Comparison of ENCODE assay signal across 23 cellular contexts in the genomic region with DNA sequence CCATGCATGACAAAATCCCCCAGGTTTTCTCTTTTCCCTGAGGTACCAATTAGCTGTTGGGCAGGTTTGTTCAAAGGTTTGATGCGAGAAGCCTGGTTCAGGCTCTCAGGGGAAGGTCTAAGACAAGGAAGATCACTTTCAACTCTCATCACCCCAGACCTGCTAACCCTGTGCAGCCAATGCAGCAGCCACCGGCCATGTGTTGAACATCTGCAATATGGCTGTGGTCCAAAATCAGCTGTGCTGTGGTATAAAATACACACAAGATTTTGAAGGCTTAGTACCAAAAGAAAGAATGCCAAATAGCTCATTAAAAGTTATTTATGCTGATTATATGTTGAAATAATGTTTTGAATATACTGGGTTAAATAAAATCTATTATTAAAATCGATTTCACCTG. TPM values are rescaled to one million over a fixed set of nuclear protein-coding genes. Genes with fewer than 3 reads are reported as not detected.
DNase-seq lines count a peak whose midpoint lies in the region; ATAC-seq, FAIRE-seq and TF ChIP-seq lines count a peak whose summit lies in the region.
"Had no signal": no experiment of that assay in that cellular context is flagged by ENCODE, and none has a peak within 500 bp of the region (broad histone marks: within the 10 kb centered on the region; RNA-seq: fewer than 3 reads in every experiment).

No MANE protein-coding gene starts in this region.

- H3K36me3 ChIP-seq in small intestine (ENCODE audit: control insufficient read depth in 2 of 2, insufficient read depth in 2 of 2, low read length in 2 of 2): peaks cover 0 to 3% of the 10 kb centered on the region in 2 donors
- H3K36me3 ChIP-seq in upper lobe of left lung: peaks cover 0 to 3% (median 0%) of the 10 kb centered on the region in 4 donors
- H3K36me3 ChIP-seq: lower lobe of right lung, MG63, upper lobe of right lung had no signal

- no peak for FAIRE-seq in small intestine (lab: Jason Lieb, UNC)
- FAIRE-seq: frontal cortex, keratinocyte had no signal

- H3K9me3 ChIP-seq in small intestine (ENCODE audit: control insufficient read depth, low read depth) (no peaks in the 10 kb centered on the region), upper lobe of left lung (no peaks in the 10 kb centered on the region)
- H3K9me3 ChIP-seq: ascending aorta, lower lobe of right lung, MG63, mucosa of descending colon, upper lobe of right lung had no signal

- 63 to 75% (median 67%) methylated on average over 3 of the region's 3 CpGs for WGBS in small intestine, 3 donors
- WGBS in upper lobe of left lung, 2 donors: 77 to 79% methylated on average over 3 of the region's 3 CpGs

- TF ChIP-seq CTCF in AG10803 (conservative IDR thresholded peaks at IDR 0.05; ENCODE audit: low read length) (no peak), HFF-Myc (IDR thresholded peaks at IDR 0.05; ENCODE audit: low read depth, low read length, missing control alignments) (no peak), fibroblast of villous mesenchyme (IDR thresholded peaks at IDR 0.05; ENCODE audit: insufficient read depth, low read depth, low read length) (no peak), GM13976 (IDR thresholded peaks at IDR 0.05; ENCODE audit: borderline replicate concordance, control extremely low read depth, extremely low read depth, insufficient read depth, missing control alignments) (no peak), upper lobe of left lung (IDR thresholded peaks at IDR 0.05) (no peak)

- no peak for TF ChIP-seq POLR2A in upper lobe of left lung (IDR thresholded peaks at IDR 0.05)

- H3K27me3 ChIP-seq in small intestine (ENCODE audit: control insufficient read depth in 2 of 2, insufficient read depth in 2 of 2, low read length in 2 of 2): no peaks in the 10 kb centered on the region
- no peaks in the 10 kb centered on the region for H3K27me3 ChIP-seq in upper lobe of left lung
- H3K27me3 ChIP-seq: ascending aorta, MG63, upper lobe of right lung had no signal

- in situ Hi-C loops in GM13976 (cut with MboI; ENCODE audit: low sequenced_read_pairs, unreplicated experiment): no loop called here

- H3K27ac ChIP-seq in small intestine (ENCODE audit: low read depth in 1 of 2, low read length in 1 of 2): no peak overlapping the region
- no peak overlapping the region for H3K27ac ChIP-seq in upper lobe of left lung
- H3K27ac ChIP-seq: ascending aorta, lower lobe of right lung, RWPE1, upper lobe of right lung had no signal

- no peak for ATAC-seq in upper lobe of left lung (ENCODE audit: low FRiP score in 2 of 2)
- ATAC-seq: HCT116, lower lobe of right lung, mucosa of descending colon, sciatic nerve, upper lobe of right lung had no signal

- no peak for TF ChIP-seq EP300 in upper lobe of left lung (IDR thresholded peaks at IDR 0.05)

- H3K4me3 ChIP-seq in AG10803 (ENCODE audit: low read length) (no peak overlapping the region), HFF-Myc (replicated peaks; ENCODE audit: low read depth, low read length) (no peak overlapping the region), fibroblast of villous mesenchyme (ENCODE audit: low read depth, low read length) (no peak overlapping the region), small intestine (ENCODE audit: low read depth in 1 of 2, low read length in 2 of 2) (no peak overlapping the region), upper lobe of left lung (no peak overlapping the region)
- H3K4me3 ChIP-seq: ascending aorta, lower lobe of right lung, MG63, mucosa of descending colon, upper lobe of right lung had no signal

- peak; percentile 87 for DNase-seq in AG10803 (ENCODE audit: low read depth)
- DNase-seq in HFF-Myc (ENCODE audit: extremely low read depth, low read depth): peak; percentile 75
- peak; percentile 18 for DNase-seq in brain pericyte (ENCODE audit: low read depth, low spot score)
- peak; percentile 92 for DNase-seq in fibroblast of villous mesenchyme (ENCODE audit: low read depth)
- DNase-seq in GOT3 (lab: John Stamatoyannopoulos, UW): no peak
- DNase-seq in small intestine: no peak
- no peak for DNase-seq in GM13976 (ENCODE audit: low spot score)
- no peak for DNase-seq in upper lobe of left lung
- DNase-seq: activated CD4-positive, alpha-beta T cell treated with anti-CD3 and anti-CD28 coated beads, Interleukin-2, amount 50 U/mL, for 1 hour; activated naive CD4-positive, alpha-beta T cell treated with anti-CD3 and anti-CD28 coated beads, Interleukin-2, amount 50 U/mL, for 16 hours; CD8-positive, alpha-beta memory T cell; lower lobe of right lung; MG63; mucosa of descending colon; NCI-H1436 treated with DMSO at 0.1 percent for 48 hours; NCI-H526; upper lobe of right lung had no signal

- no peaks in the 10 kb centered on the region for H3K4me1 ChIP-seq in small intestine (ENCODE audit: control insufficient read depth in 2 of 2, insufficient read depth in 1 of 2, low read depth in 1 of 2, low read length in 1 of 2)
- peaks cover 0 to 11% (median 4%) of the 10 kb centered on the region in 4 donors for H3K4me1 ChIP-seq in upper lobe of left lung
- H3K4me1 ChIP-seq: ascending aorta, lower lobe of right lung had no signal

RNA-seq across cellular contexts. Expression of a gene that starts 58.5 kb away (rescaled TPM):
- total RNA-seq in fibroblast of villous mesenchyme (8.4 and 9.1 TPM in 2 replicates), upper lobe of left lung (10 to 100 TPM; 13.6 to 62.4 (median 42.1) TPM)
- polyA plus RNA-seq in small intestine: 100 to 1,000 TPM in 2 of 3 donors, 10 to 100 TPM in 1; 51.0 to 207 (median 139) TPM

Comparison
In these comparisons a context has a peak if more than half of its experiments do, and no peak if none do; other contexts are left out.
1. DNase-seq: peak in AG10803 (single experiment), HFF-Myc (single experiment), brain pericyte (single experiment) and fibroblast of villous mesenchyme (single experiment); none in GOT3 (single experiment), small intestine (single experiment), GM13976 (single experiment) and upper lobe of left lung (0 of 2).